In genomic region chrX:71111851-71112468, GRCh38 we compare ENCODE assay signal across 1 cellular context.
TF ChIP-seq lines count a peak whose summit lies in the region.

No MANE protein-coding gene starts in this region.

TF ChIP-seq in GM23338, 12 proteins besides CTCF, POLR2A, EP300 and RAD21 (continued from another document):
- TF ChIP-seq ZNF462 (CRISPR knock-in tag; IDR thresholded peaks at IDR 0.05), result no peak
- no peak for TF ChIP-seq NANOG (IDR thresholded peaks at IDR 0.05; ENCODE audit: borderline replicate concordance)
- no peak for TF ChIP-seq STAT1 (IDR thresholded peaks at IDR 0.05; ENCODE audit: unreplicated experiment)
- TF ChIP-seq REST (IDR thresholded peaks at IDR 0.05; ENCODE audit: unreplicated experiment), result no peak
- no peak for TF ChIP-seq POLR2AphosphoS5 (IDR thresholded peaks at IDR 0.05; ENCODE audit: low read depth)
TF ChIP-seq in GM23338: peak in this region for 0.
